In genomic region chr17:36641877-36642845, GRCh38 we compare ENCODE assay signal across 8 cellular contexts. TPM values are rescaled to one million over a fixed set of nuclear protein-coding genes. Genes with fewer than 3 reads are reported as not detected.
DNase-seq lines count a peak whose midpoint lies in the region; ATAC-seq and TF ChIP-seq lines count a peak whose summit lies in the region.

No MANE protein-coding gene starts in this region.

- H3K9ac ChIP-seq in endocrine pancreas (ENCODE audit: control insufficient read depth, insufficient read depth, low read length): peak overlapping the region; percentile 55

- no peak for TF ChIP-seq POLR2A in Peyer's patch (IDR thresholded peaks at IDR 0.05)

- H3K36me3 Mint-ChIP-seq in CD4-positive, alpha-beta T cell (ENCODE audit: low read depth): no peaks in the 10 kb centered on the region

- intact Hi-C loops in CD4-positive, alpha-beta T cell (cut with DNase I, micrococcal nuclease): no loop called here

- H3K9me3 Mint-ChIP-seq in CD4-positive, alpha-beta T cell: no peaks in the 10 kb centered on the region

- H3K9me3 ChIP-seq in CD4-positive, alpha-beta T cell (ENCODE audit: control insufficient read depth, low read length): no peaks in the 10 kb centered on the region
- no peaks in the 10 kb centered on the region for H3K9me3 ChIP-seq in Peyer's patch
- H3K9me3 ChIP-seq in endocrine pancreas (ENCODE audit: control insufficient read depth, low read length): no peaks in the 10 kb centered on the region
- no peaks in the 10 kb centered on the region for H3K9me3 ChIP-seq in neuron (ENCODE audit: low read length)

- peak overlapping the region; percentile 87 for H2AFZ ChIP-seq in neuron (ENCODE audit: low read depth, low read length)

- H3K27ac ChIP-seq in CD4-positive, alpha-beta T cell (ENCODE audit: low read depth, low read length): no peak overlapping the region
- no peak overlapping the region for H3K27ac ChIP-seq in Peyer's patch

- peaks cover 15% of the 10 kb centered on the region for H3K4me1 Mint-ChIP-seq in CD4-positive, alpha-beta T cell (ENCODE audit: low read depth)

- H3K4me3 ChIP-seq in Peyer's patch (peak overlapping the region in 3 of 4 donors; percentile 18 to 46 (median 43)), endocrine pancreas (ENCODE audit: control insufficient read depth, insufficient read depth, low read length) (peak overlapping the region; percentile 37), neuron (ENCODE audit: low read length) (peak overlapping the region; percentile 40)

- H3K4me3 Mint-ChIP-seq in CD4-positive, alpha-beta T cell: peak overlapping the region; percentile 71

- POLR2A ChIA-PET in CD4-positive, alpha-beta T cell (lab: Charles Lee): no interaction called here

- peaks cover 63% of the 10 kb centered on the region for H3K27me3 ChIP-seq in CD4-positive, alpha-beta T cell (ENCODE audit: control insufficient read depth, insufficient read depth, low read length)
- H3K27me3 ChIP-seq in Peyer's patch (peaks cover 0 to 17% of the 10 kb centered on the region in 2 donors), endocrine pancreas (ENCODE audit: control insufficient read depth, insufficient read depth, low read length) (no peaks in the 10 kb centered on the region), neuron (ENCODE audit: insufficient read depth, low read length) (peaks cover 69% of the 10 kb centered on the region)

- H3K27me3 Mint-ChIP-seq in CD4-positive, alpha-beta T cell: peaks cover 93% of the 10 kb centered on the region

- H3K4me1 ChIP-seq in Peyer's patch: peaks cover 0 to 21% (median 4%) of the 10 kb centered on the region in 4 donors
- H3K4me1 ChIP-seq in endocrine pancreas (ENCODE audit: control insufficient read depth, insufficient read depth, low read length): no peaks in the 10 kb centered on the region
- H3K4me1 ChIP-seq in neuron (ENCODE audit: insufficient read depth, low read length): peaks cover 11% of the 10 kb centered on the region

- H3K36me3 ChIP-seq in Peyer's patch (no peaks in the 10 kb centered on the region), endocrine pancreas (ENCODE audit: control insufficient read depth, insufficient read depth, low read length) (no peaks in the 10 kb centered on the region), neuron (ENCODE audit: insufficient read depth, low read length) (no peaks in the 10 kb centered on the region)

- TF ChIP-seq CTCF in CD4-positive, alpha-beta T cell (IDR thresholded peaks at IDR 0.05): no peak
- no peak for TF ChIP-seq CTCF in Peyer's patch (IDR thresholded peaks at IDR 0.05)

- no peak overlapping the region for H3K27ac Mint-ChIP-seq in CD4-positive, alpha-beta T cell

- ATAC-seq in CD4-positive, alpha-beta T cell (ENCODE audit: poor library complexity): no peak
- ATAC-seq in HG03135 (IDR thresholded peaks at IDR 0.05; ENCODE audit: unreplicated experiment): no peak

- DNase-seq in CD4-positive, alpha-beta T cell: no peak
- peak in 1 of 3 donors; percentile 57 for DNase-seq in Peyer's patch
- no peak for DNase-seq in superior temporal gyrus (ENCODE audit: extremely low spot score)
- no peak for DNase-seq in stimulated activated naive CD4-positive, alpha-beta T cell treated with Interleukin-2 at 50 U/mL for 16 hours (lab: John Stamatoyannopoulos, UW)
- no peak for DNase-seq in NCI-H2107 (lab: John Stamatoyannopoulos, UW)

- CTCF ChIA-PET in CD4-positive, alpha-beta T cell (lab: Charles Lee): no interaction called here

RNA-seq across cellular contexts. Expression of gene MRM1, which starts 40.8 kb away (rescaled TPM):
- total RNA-seq in CD4-positive, alpha-beta T cell: 1 to 10 TPM in 1 of 2 experiments, under 1 TPM in 1; 0.81 to 1.1 TPM
- 10 to 100 TPM in 3 of 4 donors, 1 to 10 TPM in 1; 6.6 to 18.8 (median 13.9) TPM for total RNA-seq in Peyer's patch

RNA-seq across cellular contexts. Expression of gene DHRS11, which starts 50.5 kb away (rescaled TPM):
- total RNA-seq in CD4-positive, alpha-beta T cell: 1 to 10 TPM; 2.9 to 4.0 TPM
- total RNA-seq in Peyer's patch: 100 to 1,000 TPM in 3 of 4 donors, 10 to 100 TPM in 1; 63.5 to 436 (median 424) TPM

Comparison
In these comparisons a context has a peak if more than half of its experiments do, and no peak if none do; other contexts are left out.
1. RNA of gene DHRS11, which starts 50.5 kb away (total RNA-seq): 63.5 to 436 TPM in Peyer's patch; 2.9 to 4.0 TPM in CD4-positive, alpha-beta T cell; every median in the first group is over 10 times any median in the second.
2. Peak in every context shown above with its lines, with median percentiles within 50 percentile points of each other: H3K4me3 ChIP-seq.